17 cellular contexts compared by ENCODE assay signal in genomic region chrX:49258749-49259124, GRCh38. TPM values are rescaled to one million over a fixed set of nuclear protein-coding genes. Genes with fewer than 3 reads are reported as not detected.
"Had no signal": no experiment of that assay in that cellular context is flagged by ENCODE, and none has a peak within 500 bp of the region (broad histone marks: within the 10 kb centered on the region; RNA-seq: fewer than 3 reads in every experiment).

No MANE protein-coding gene starts in this region.

- H3K36me3 ChIP-seq: breast epithelium, esophagus squamous epithelium, sigmoid colon, suprapubic skin had no signal

- H3K9me3 Mint-ChIP-seq: activated T-cell treated with anti-CD3 and anti-CD28 coated beads, Interleukin-2, amount 50 U/mL, for 24 hours; type B pancreatic cell had no signal

- H3K4me1 ChIP-seq: breast epithelium, esophagus squamous epithelium, foreskin keratinocyte, psoas muscle, sigmoid colon, suprapubic skin had no signal

- H3K36me3 Mint-ChIP-seq: type B pancreatic cell had no signal

- H3K4me3 Mint-ChIP-seq: activated T-cell treated with anti-CD3 and anti-CD28 coated beads, Interleukin-2, amount 50 U/mL, for 24 hours; nephron progenitor cell; type B pancreatic cell had no signal

- DNase-seq: activated CD4-positive, CD25-positive, alpha-beta regulatory T cell treated with anti-CD3 and anti-CD28 coated beads, Interleukin-2, amount 50 U/mL, for 72 hours; activated T-cell treated with anti-CD3 and anti-CD28 coated beads, Interleukin-2, amount 50 U/mL, for 24 hours; aorta; esophagus squamous epithelium; foreskin keratinocyte; head of caudate nucleus; left colon; nephron progenitor cell; psoas muscle; SHP77; sigmoid colon; stimulated activated CD4-positive, alpha-beta T cell treated with anti-CD3 and anti-CD28 coated beads, Interleukin-2, amount 100 ng/mL, for 24 hours had no signal

- H3K9me3 ChIP-seq: breast epithelium, esophagus squamous epithelium, psoas muscle, sigmoid colon, suprapubic skin had no signal

- H3K27ac Mint-ChIP-seq: activated T-cell treated with anti-CD3 and anti-CD28 coated beads, Interleukin-2, amount 50 U/mL, for 24 hours; nephron progenitor cell; type B pancreatic cell had no signal

- H3K4me3 ChIP-seq: breast epithelium, esophagus squamous epithelium, psoas muscle, sigmoid colon, suprapubic skin had no signal

- H3K27me3 Mint-ChIP-seq: type B pancreatic cell had no signal

- H3K27ac ChIP-seq: breast epithelium, esophagus squamous epithelium, foreskin keratinocyte, psoas muscle, sigmoid colon, suprapubic skin had no signal

- H3K27me3 ChIP-seq: esophagus squamous epithelium, foreskin keratinocyte, suprapubic skin had no signal

RNA-seq across cellular contexts. Expression of gene FOXP3, which starts 5.8 kb away (rescaled TPM):
- total RNA-seq: omental fat pad, psoas muscle, sigmoid colon had no signal
- polyA plus RNA-seq: aorta had no signal

RNA-seq across cellular contexts. Expression of gene CACNA1F, which starts 25.6 kb away (rescaled TPM):
- total RNA-seq: foreskin keratinocyte had no signal

RNA-seq across cellular contexts. Expression of gene GAGE10, which starts 44.7 kb away (rescaled TPM):
- total RNA-seq: activated CD8-positive, alpha-beta memory T cell treated with anti-CD3 and anti-CD28 coated beads for 36 hours; aorta; breast epithelium; esophagus squamous epithelium; foreskin keratinocyte; left colon; omental fat pad; psoas muscle; sigmoid colon; suprapubic skin had no signal
- polyA plus RNA-seq: aorta, foreskin keratinocyte, psoas muscle, sigmoid colon had no signal
